ENCODE assay signal across 28 cellular contexts in the genomic region with DNA sequence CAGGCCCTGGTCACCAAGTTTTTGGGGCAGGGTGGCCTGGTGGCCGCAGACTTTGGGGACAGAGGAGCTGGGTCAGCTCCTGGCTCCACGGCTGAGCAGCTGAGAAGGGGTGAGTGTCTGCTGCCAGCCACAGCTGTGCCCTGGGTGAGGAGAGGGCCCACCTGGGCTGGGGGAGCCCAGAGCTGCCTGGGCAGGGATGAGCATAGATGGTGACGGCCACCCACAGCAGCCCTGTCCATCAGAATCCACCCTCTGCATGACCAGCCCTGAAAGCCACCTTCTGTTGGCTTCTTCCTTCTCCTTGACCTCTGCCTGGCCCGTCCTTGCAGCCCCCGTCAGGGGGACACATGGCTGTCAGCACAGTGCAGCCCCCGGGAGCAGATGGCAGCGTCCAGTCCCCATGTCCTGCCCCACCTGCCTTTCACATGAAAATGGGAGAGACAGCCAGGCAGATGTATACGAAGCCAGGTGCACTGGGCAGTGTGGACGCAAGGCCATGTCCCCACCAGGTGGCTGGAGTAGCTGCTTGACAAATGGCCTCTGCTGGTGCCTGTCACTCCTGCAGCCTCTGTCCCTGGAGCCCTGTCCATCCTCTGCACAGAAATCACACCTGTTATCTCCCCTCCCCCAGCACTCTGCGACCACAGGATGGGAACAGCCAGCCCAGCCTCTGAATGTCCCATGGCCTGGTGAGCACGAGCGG.
DNase-seq lines count a peak whose midpoint lies in the region; ATAC-seq and TF ChIP-seq lines count a peak whose summit lies in the region.
"Had no signal": no experiment of that assay in that cellular context is flagged by ENCODE, and none has a peak within 500 bp of the region (broad histone marks: within the 10 kb centered on the region; RNA-seq: fewer than 3 reads in every experiment).

No MANE protein-coding gene starts in this region.

- H3K27me3 Mint-ChIP-seq in activated naive CD4-positive, alpha-beta T cell treated with anti-CD3 and anti-CD28 coated beads, Interleukin-2, amount 10 ng/mL, durations not matched to agents 7 days and 5 days, result peaks cover 14% of the 10 kb centered on the region
- peaks cover 6% of the 10 kb centered on the region for H3K27me3 Mint-ChIP-seq in endothelial cell (ENCODE audit: unreplicated experiment)
- H3K27me3 Mint-ChIP-seq: activated naive CD8-positive, alpha-beta T cell treated with anti-CD3 and anti-CD28 coated beads, Interleukin-2, amount 50 U/mL, for 24 hours had no signal

- 89 to 94% methylated on average over 12 of the region's 12 CpGs for WGBS in aorta, 2 donors
- WGBS in mesenchymal stem cell, result 77% methylated on average over 12 of the region's 12 CpGs

- no peak overlapping the region for H2AK5ac ChIP-seq in mesenchymal stem cell (ENCODE audit: low read length, severe bottlenecking)

- no peak overlapping the region for H4K8ac ChIP-seq in mesenchymal stem cell (ENCODE audit: low read length)

- no peak overlapping the region for H2BK15ac ChIP-seq in mesenchymal stem cell (ENCODE audit: low read depth, poor library complexity, severe bottlenecking)

- H3K27ac ChIP-seq in dorsolateral prefrontal cortex (no peak overlapping the region), aorta (ENCODE audit: low read depth in 1 of 2, low read length in 2 of 2) (no peak overlapping the region), mesenchymal stem cell (ENCODE audit: low read length, poor library complexity, severe bottlenecking) (no peak overlapping the region)
- H3K27ac ChIP-seq: left ventricle myocardium inferior, testis, uterus had no signal

- H3K4me1 ChIP-seq in aorta (ENCODE audit: control insufficient read depth in 1 of 2, insufficient read depth in 2 of 2, low read length in 2 of 2) (no peaks in the 10 kb centered on the region), mesenchymal stem cell (ENCODE audit: control insufficient read depth, insufficient read depth, low read depth, low read length) (no peaks in the 10 kb centered on the region)
- H3K4me1 ChIP-seq: left ventricle myocardium inferior, testis, uterus had no signal

- no peak for ATAC-seq in aorta (ENCODE audit: low FRiP score)
- ATAC-seq: activated naive CD8-positive, alpha-beta T cell treated with anti-CD3 and anti-CD28 coated beads, Interleukin-2, amount 50 U/mL, for 24 hours; GM23338 had no signal

- no peak overlapping the region for H2BK120ac ChIP-seq in mesenchymal stem cell (ENCODE audit: low read depth, low read length)

- H3K18ac ChIP-seq in mesenchymal stem cell (ENCODE audit: low read depth in 1 of 2, low read length in 2 of 2), result no peak overlapping the region

- H3K4ac ChIP-seq in mesenchymal stem cell (ENCODE audit: low read depth in 1 of 2, low read length in 2 of 2), result no peak overlapping the region

- H4K91ac ChIP-seq in mesenchymal stem cell (ENCODE audit: low read length), result no peak overlapping the region

- no peaks in the 10 kb centered on the region for H3K36me3 ChIP-seq in aorta (ENCODE audit: control insufficient read depth in 1 of 2, insufficient read depth in 2 of 2, low read length in 1 of 2)
- no peaks in the 10 kb centered on the region for H3K36me3 ChIP-seq in mesenchymal stem cell (ENCODE audit: control insufficient read depth in 1 of 2, insufficient read depth in 2 of 2, low read depth in 1 of 2, low read length in 2 of 2)
- H3K36me3 ChIP-seq: left ventricle myocardium inferior, uterus had no signal

- H3K36me3 Mint-ChIP-seq in activated naive CD4-positive, alpha-beta T cell treated with anti-CD3 and anti-CD28 coated beads, Interleukin-2, amount 10 ng/mL, durations not matched to agents 7 days and 5 days, result no peaks in the 10 kb centered on the region
- H3K36me3 Mint-ChIP-seq in endothelial cell (ENCODE audit: low read depth, unreplicated experiment), result no peaks in the 10 kb centered on the region
- H3K36me3 Mint-ChIP-seq: CD4-positive, alpha-beta memory T cell had no signal

- H3K79me1 ChIP-seq in mesenchymal stem cell (replicated peaks; ENCODE audit: low read length, poor library complexity, severe bottlenecking), result no peaks in the 10 kb centered on the region

- in situ Hi-C loops in KBM-7 (cut with MboI; ENCODE audit: low pct_unique_long_range_greater_than_20kb, low sequenced_read_pairs), result no loop called here

- no peak overlapping the region for H2BK5ac ChIP-seq in mesenchymal stem cell (ENCODE audit: low read depth, low read length, poor library complexity, severe bottlenecking)

- H3K9me3 Mint-ChIP-seq in activated naive CD4-positive, alpha-beta T cell treated with anti-CD3 and anti-CD28 coated beads, Interleukin-2, amount 10 ng/mL, durations not matched to agents 7 days and 5 days, result no peaks in the 10 kb centered on the region
- H3K9me3 Mint-ChIP-seq in endothelial cell (ENCODE audit: unreplicated experiment), result no peaks in the 10 kb centered on the region
- H3K9me3 Mint-ChIP-seq: activated CD4-positive, alpha-beta memory T cell treated with anti-CD3 and anti-CD28 coated beads, Interleukin-2, amount 10 ng/mL, durations not matched to agents 7 days and 5 days; activated naive CD8-positive, alpha-beta T cell treated with anti-CD3 and anti-CD28 coated beads, Interleukin-2, amount 50 U/mL, for 24 hours; CD4-positive, alpha-beta memory T cell; GM23338; IgD-negative memory B cell had no signal

- H2BK12ac ChIP-seq in mesenchymal stem cell (ENCODE audit: low read length in 2 of 2), result no peak overlapping the region

- CTCF ChIA-PET in activated naive CD4-positive, alpha-beta T cell treated with anti-CD3 and anti-CD28 coated beads, Interleukin-2, amount 10 ng/mL, durations not matched to agents 7 days and 5 days (lab: Charles Lee), result no interaction called here

- peak; percentile 10 for DNase-seq in activated naive CD4-positive, alpha-beta T cell treated with anti-CD3 and anti-CD28 coated beads, Interleukin-2, amount 10 ng/mL, durations not matched to agents 7 days and 5 days
- DNase-seq in activated naive CD4-positive, alpha-beta T cell treated with Interleukin-2 at 50 U/mL for 16 hours, result no peak
- peak in 6 of 10 donors; percentile 1 to 35 (median 22) for DNase-seq in dorsolateral prefrontal cortex
- peak; percentile 49 for DNase-seq in myocyte (ENCODE audit: low read depth)
- DNase-seq in aorta, result peak; percentile 36 to 57
- DNase-seq in mesenchymal stem cell, result no peak
- no peak for DNase-seq in endothelial cell (ENCODE audit: low spot score)
- DNase-seq in KBM-7, result no peak
- DNase-seq: activated CD4-positive, alpha-beta memory T cell treated with anti-CD3 and anti-CD28 coated beads, Interleukin-2, amount 10 ng/mL, durations not matched to agents 7 days and 5 days; activated naive CD8-positive, alpha-beta T cell treated with anti-CD3 and anti-CD28 coated beads, Interleukin-2, amount 50 U/mL, for 24 hours; AML-193; CD4-positive, alpha-beta memory T cell; central memory CD4-positive, alpha-beta T cell; islet precursor cell; left ventricle myocardium inferior; midbrain; NCI-H1048; NCI-H1694 treated with DMSO at 0.1 percent for 48 hours; NCI-H2171; NCI-H510A treated with DMSO at 0.1 percent for 48 hours; small intestine; stimulated activated naive CD4-positive, alpha-beta T cell treated with Interleukin-2 at 50 U/mL for 16 hours; T-helper 2 cell; testis; uterus had no signal

- H3K4me3 ChIP-seq in dorsolateral prefrontal cortex (no peak overlapping the region), aorta (ENCODE audit: low read length in 2 of 2) (no peak overlapping the region), mesenchymal stem cell (ENCODE audit: insufficient read depth in 1 of 2, low read depth in 1 of 2, low read length in 2 of 2) (no peak overlapping the region)
- H3K4me3 ChIP-seq: GM23338, left ventricle myocardium inferior, testis, uterus had no signal

- no peaks in the 10 kb centered on the region for H3K4me1 Mint-ChIP-seq in activated naive CD4-positive, alpha-beta T cell treated with anti-CD3 and anti-CD28 coated beads, Interleukin-2, amount 10 ng/mL, durations not matched to agents 7 days and 5 days
- peaks cover 5% of the 10 kb centered on the region for H3K4me1 Mint-ChIP-seq in endothelial cell (ENCODE audit: unreplicated experiment)

- TF ChIP-seq CTCF in dorsolateral prefrontal cortex (IDR thresholded peaks at IDR 0.05 in 54 of 56, conservative IDR thresholded peaks at IDR 0.05 in 2 of 56; ENCODE audit: low read depth in 1 of 56, partially characterized antibody in 56 of 56) (no peak), endothelial cell (IDR thresholded peaks at IDR 0.05; ENCODE audit: unreplicated experiment) (no peak)

- no peak overlapping the region for H3K4me3 Mint-ChIP-seq in activated naive CD4-positive, alpha-beta T cell treated with anti-CD3 and anti-CD28 coated beads, Interleukin-2, amount 10 ng/mL, durations not matched to agents 7 days and 5 days
- no peak overlapping the region for H3K4me3 Mint-ChIP-seq in endothelial cell (ENCODE audit: unreplicated experiment)
- H3K4me3 Mint-ChIP-seq: activated CD4-positive, alpha-beta memory T cell treated with anti-CD3 and anti-CD28 coated beads, Interleukin-2, amount 10 ng/mL, durations not matched to agents 7 days and 5 days; activated naive CD8-positive, alpha-beta T cell treated with anti-CD3 and anti-CD28 coated beads, Interleukin-2, amount 50 U/mL, for 24 hours; CD4-positive, alpha-beta memory T cell; GM23338; nephron had no signal

- H3K9ac ChIP-seq in mesenchymal stem cell (ENCODE audit: low read length), result no peak overlapping the region

- intact Hi-C loops in dorsolateral prefrontal cortex (cut with DNase I) (no loop called here), aorta (cut with DNase I) (no loop called here)

- H3K4me2 ChIP-seq in mesenchymal stem cell (ENCODE audit: low read length, poor library complexity, severe bottlenecking), result no peak overlapping the region
- H3K4me2 ChIP-seq: GM23338 had no signal

- H3K27me3 ChIP-seq in dorsolateral prefrontal cortex, result no peaks in the 10 kb centered on the region
- no peaks in the 10 kb centered on the region for H3K27me3 ChIP-seq in aorta (ENCODE audit: control insufficient read depth in 1 of 2, insufficient read depth in 2 of 2, low read length in 1 of 2)
- H3K27me3 ChIP-seq in mesenchymal stem cell (ENCODE audit: control insufficient read depth in 1 of 2, insufficient read depth in 1 of 2, low read length in 2 of 2), result peaks cover 45 to 89% of the 10 kb centered on the region in 2 experiments
- H3K27me3 ChIP-seq: testis, uterus had no signal

- no peak overlapping the region for H2AFZ ChIP-seq in mesenchymal stem cell (ENCODE audit: low read depth, low read length)

- H3K9me3 ChIP-seq in aorta (ENCODE audit: control insufficient read depth, low read length), result no peaks in the 10 kb centered on the region
- H3K9me3 ChIP-seq in mesenchymal stem cell (ENCODE audit: control insufficient read depth, low read length), result no peaks in the 10 kb centered on the region
- H3K9me3 ChIP-seq: testis, uterus had no signal

- no peak overlapping the region for H3K14ac ChIP-seq in mesenchymal stem cell (ENCODE audit: low read length in 2 of 2)

- H3K27ac Mint-ChIP-seq in activated naive CD4-positive, alpha-beta T cell treated with anti-CD3 and anti-CD28 coated beads, Interleukin-2, amount 10 ng/mL, durations not matched to agents 7 days and 5 days, result no peak overlapping the region
- H3K27ac Mint-ChIP-seq in endothelial cell (ENCODE audit: unreplicated experiment), result no peak overlapping the region
- H3K27ac Mint-ChIP-seq: activated CD4-positive, alpha-beta memory T cell treated with anti-CD3 and anti-CD28 coated beads, Interleukin-2, amount 10 ng/mL, durations not matched to agents 7 days and 5 days; activated naive CD8-positive, alpha-beta T cell treated with anti-CD3 and anti-CD28 coated beads, Interleukin-2, amount 50 U/mL, for 24 hours; CD4-positive, alpha-beta memory T cell; GM23338; IgD-negative memory B cell had no signal

- no peak overlapping the region for H3K23ac ChIP-seq in mesenchymal stem cell (ENCODE audit: low read length in 2 of 2)

Comparison
In these comparisons a context has a peak if more than half of its experiments do, and no peak if none do; other contexts are left out.
1. DNase-seq: peak in activated naive CD4-positive, alpha-beta T cell treated with anti-CD3 and anti-CD28 coated beads, Interleukin-2, amount 10 ng/mL, durations not matched to agents 7 days and 5 days (single experiment), dorsolateral prefrontal cortex (6 of 10), myocyte (single experiment) and aorta (2 of 2); none in activated naive CD4-positive, alpha-beta T cell treated with Interleukin-2 at 50 U/mL for 16 hours (single experiment), mesenchymal stem cell (single experiment), endothelial cell (single experiment) and KBM-7 (single experiment).